8 cellular contexts compared by ENCODE assay signal in the genomic region with DNA sequence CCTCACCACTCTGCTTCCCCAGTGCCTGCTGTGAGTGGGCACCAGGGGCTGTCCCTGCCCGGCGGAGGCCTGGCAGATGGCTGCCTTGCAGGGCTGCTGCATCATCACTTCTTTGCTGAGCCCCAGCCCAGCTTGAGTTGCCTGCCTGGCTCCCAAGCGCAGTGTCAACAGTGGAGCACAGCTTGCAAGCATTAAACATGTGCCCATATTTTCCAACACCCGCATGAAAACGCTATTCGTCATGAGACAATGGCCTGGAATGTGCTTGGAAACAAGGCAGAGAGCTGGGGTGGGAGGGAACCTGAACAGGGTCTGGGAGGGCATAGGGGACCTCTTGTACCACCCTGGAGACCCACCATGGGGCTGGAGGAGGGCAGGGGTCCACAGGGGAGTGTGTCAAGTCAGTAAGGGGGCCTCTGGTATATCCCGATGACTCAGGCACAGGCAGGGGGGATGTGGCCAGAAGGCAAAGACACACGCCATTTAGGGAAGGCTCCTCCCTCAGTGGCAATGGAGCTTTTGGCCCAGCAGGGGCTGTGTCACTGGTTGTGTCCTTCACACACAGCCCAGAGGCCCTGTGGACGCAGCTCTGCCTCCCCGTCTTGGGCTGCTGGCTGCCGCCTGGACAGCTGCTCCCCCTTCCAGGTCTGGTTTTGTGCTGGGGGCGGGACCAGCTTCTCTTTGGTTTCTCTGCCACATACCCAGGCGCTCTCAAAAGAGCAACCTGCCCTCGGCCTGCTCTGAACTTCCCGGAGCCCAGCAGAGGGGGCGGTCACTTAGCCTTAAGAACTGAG. TPM values are rescaled to one million over a fixed set of nuclear protein-coding genes. Genes with fewer than 3 reads are reported as not detected.
DNase-seq lines count a peak whose midpoint lies in the region; TF ChIP-seq lines count a peak whose summit lies in the region.

No MANE protein-coding gene starts in this region.

- peaks cover 9% of the 10 kb centered on the region for H3K79me2 ChIP-seq in parathyroid adenoma

- H3K27me3 Mint-ChIP-seq in T-helper 2 cell treated with Interferon-gamma antibody and Interleukin-4, amounts not matched to agents 5 μg/mL and 100 μg/mL, for 36 hours (ENCODE audit: low read depth), result no peaks in the 10 kb centered on the region
- H3K27me3 Mint-ChIP-seq in activated T-cell treated with anti-CD3 and anti-CD28 coated beads, Interleukin-2, amount 50 U/mL, for 24 hours, result no peaks in the 10 kb centered on the region

- H3K36me3 ChIP-seq in Peyer's patch (peaks cover 0 to 4% (median 0%) of the 10 kb centered on the region in 3 donors), parathyroid adenoma (ENCODE audit: control insufficient read depth, insufficient read depth, low read length) (no peaks in the 10 kb centered on the region)

- DNase-seq in COLO668 (lab: John Stamatoyannopoulos, UW; ENCODE audit: unreplicated experiment), result peak; percentile 47
- no peak for DNase-seq in Peyer's patch
- peak; percentile 48 for DNase-seq in fibroblast of pulmonary artery (ENCODE audit: low read depth)
- no peak for DNase-seq in stimulated activated CD4-positive, alpha-beta T cell treated with anti-CD3 and anti-CD28 coated beads, Interleukin-2, amount 100 ng/mL, for 24 hours
- no peak for DNase-seq in T-helper 2 cell treated with Interferon-gamma antibody and Interleukin-4, amounts not matched to agents 5 μg/mL and 100 μg/mL, for 36 hours (ENCODE audit: low spot score)
- DNase-seq in LoVo (ENCODE audit: low spot score), result no peak
- DNase-seq in activated T-cell treated with anti-CD3 and anti-CD28 coated beads, Interleukin-2, amount 50 U/mL, for 24 hours, result no peak

- no peaks in the 10 kb centered on the region for H3K9me3 Mint-ChIP-seq in T-helper 2 cell treated with Interferon-gamma antibody and Interleukin-4, amounts not matched to agents 5 μg/mL and 100 μg/mL, for 36 hours
- H3K9me3 Mint-ChIP-seq in activated T-cell treated with anti-CD3 and anti-CD28 coated beads, Interleukin-2, amount 50 U/mL, for 24 hours, result no peaks in the 10 kb centered on the region

- no peak for TF ChIP-seq POLR2A in Peyer's patch (IDR thresholded peaks at IDR 0.05)

- peak overlapping the region; percentile 13 for H3K4me2 ChIP-seq in parathyroid adenoma (ENCODE audit: low read length)

- no peak overlapping the region for H3K27ac Mint-ChIP-seq in T-helper 2 cell treated with Interferon-gamma antibody and Interleukin-4, amounts not matched to agents 5 μg/mL and 100 μg/mL, for 36 hours
- no peak overlapping the region for H3K27ac Mint-ChIP-seq in activated T-cell treated with anti-CD3 and anti-CD28 coated beads, Interleukin-2, amount 50 U/mL, for 24 hours

- TF ChIP-seq CTCF in Peyer's patch (IDR thresholded peaks at IDR 0.05) (peak in 1 of 6 experiments; percentile 23), fibroblast of pulmonary artery (IDR thresholded peaks at IDR 0.05; ENCODE audit: low read length, missing control alignments) (peak; percentile 11), parathyroid adenoma (IDR thresholded peaks at IDR 0.05) (peak; percentile 54)

- H2AFZ ChIP-seq in parathyroid adenoma, result peak overlapping the region; percentile 76

- H3K9me3 ChIP-seq in Peyer's patch, result no peaks in the 10 kb centered on the region
- H3K9me3 ChIP-seq in parathyroid adenoma (ENCODE audit: control insufficient read depth, low read length), result no peaks in the 10 kb centered on the region

- H3K27me3 ChIP-seq in Peyer's patch (no peaks in the 10 kb centered on the region), parathyroid adenoma (ENCODE audit: control insufficient read depth, insufficient read depth, low read length) (no peaks in the 10 kb centered on the region)

- H3K4me3 Mint-ChIP-seq in T-helper 2 cell treated with Interferon-gamma antibody and Interleukin-4, amounts not matched to agents 5 μg/mL and 100 μg/mL, for 36 hours, result no peak overlapping the region
- no peak overlapping the region for H3K4me3 Mint-ChIP-seq in activated T-cell treated with anti-CD3 and anti-CD28 coated beads, Interleukin-2, amount 50 U/mL, for 24 hours

- H3K9ac ChIP-seq in parathyroid adenoma, result peak overlapping the region; percentile 61

- no peaks in the 10 kb centered on the region for H3K4me1 Mint-ChIP-seq in T-helper 2 cell treated with Interferon-gamma antibody and Interleukin-4, amounts not matched to agents 5 μg/mL and 100 μg/mL, for 36 hours (ENCODE audit: low read depth)
- peaks cover 3% of the 10 kb centered on the region for H3K4me1 Mint-ChIP-seq in activated T-cell treated with anti-CD3 and anti-CD28 coated beads, Interleukin-2, amount 50 U/mL, for 24 hours (ENCODE audit: low read depth)

- H3K27ac ChIP-seq in Peyer's patch, result peak overlapping the region; percentile 37 to 87 (median 52)
- peak overlapping the region; percentile 96 for H3K27ac ChIP-seq in parathyroid adenoma

- H3K4me1 ChIP-seq in Peyer's patch (peaks cover 0 to 50% (median 0%) of the 10 kb centered on the region in 4 donors), parathyroid adenoma (peaks cover 23% of the 10 kb centered on the region)

- H3K4me3 ChIP-seq in Peyer's patch (no peak overlapping the region), fibroblast of pulmonary artery (replicated peaks; ENCODE audit: low read depth, low read length) (no peak overlapping the region), parathyroid adenoma (ENCODE audit: low read depth, low read length) (no peak overlapping the region)

- H3K36me3 Mint-ChIP-seq in T-helper 2 cell treated with Interferon-gamma antibody and Interleukin-4, amounts not matched to agents 5 μg/mL and 100 μg/mL, for 36 hours (ENCODE audit: low read depth), result no peaks in the 10 kb centered on the region
- H3K36me3 Mint-ChIP-seq in activated T-cell treated with anti-CD3 and anti-CD28 coated beads, Interleukin-2, amount 50 U/mL, for 24 hours (ENCODE audit: low read depth), result peaks cover 23% of the 10 kb centered on the region

RNA-seq across cellular contexts. Expression of gene MTSS2, which starts 17.4 kb away (rescaled TPM):
- 100 to 1,000 TPM in 1 of 4 donors, 10 to 100 TPM in 3; 12.1 to 115 (median 30.4) TPM for total RNA-seq in Peyer's patch

RNA-seq across cellular contexts. Expression of gene IL34, which starts 56.9 kb away (rescaled TPM):
- 10 to 100 TPM in 1 of 4 donors, 1 to 10 TPM in 3; 1.6 to 23.1 (median 2.6) TPM for total RNA-seq in Peyer's patch

Comparison
In these comparisons a context has a peak if more than half of its experiments do, and no peak if none do; other contexts are left out.
1. DNase-seq: peak in COLO668 (single experiment) and fibroblast of pulmonary artery (single experiment); none in Peyer's patch (0 of 3), stimulated activated CD4-positive, alpha-beta T cell treated with anti-CD3 and anti-CD28 coated beads, Interleukin-2, amount 100 ng/mL, for 24 hours (0 of 2), T-helper 2 cell treated with Interferon-gamma antibody and Interleukin-4, amounts not matched to agents 5 μg/mL and 100 μg/mL, for 36 hours (single experiment), LoVo (single experiment) and activated T-cell treated with anti-CD3 and anti-CD28 coated beads, Interleukin-2, amount 50 U/mL, for 24 hours (single experiment).